ENCODE assay signal across 15 cellular contexts in the genomic region with DNA sequence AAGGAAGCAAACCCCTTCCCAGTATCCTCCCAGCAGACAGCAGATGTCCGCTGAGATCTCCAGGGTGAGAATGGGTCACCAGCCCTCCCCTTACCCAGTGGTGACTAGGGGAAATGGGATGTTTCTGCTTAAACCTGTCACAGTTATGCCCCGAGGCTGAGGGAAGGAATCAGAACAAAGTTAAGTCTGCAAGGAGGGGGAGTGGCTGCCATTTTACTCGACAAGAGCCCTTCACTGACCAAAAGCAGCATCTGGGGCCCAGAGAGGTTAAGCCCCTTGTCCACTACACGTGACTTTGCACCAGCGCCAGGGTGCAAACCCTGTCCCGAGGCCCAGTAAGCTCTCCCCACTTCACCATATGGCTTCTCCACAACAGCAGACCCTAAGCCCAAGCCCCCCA. TPM values are rescaled to one million over a fixed set of nuclear protein-coding genes. Genes with fewer than 3 reads are reported as not detected.
DNase-seq lines count a peak whose midpoint lies in the region; ATAC-seq and TF ChIP-seq lines count a peak whose summit lies in the region.
"Had no signal": no experiment of that assay in that cellular context is flagged by ENCODE, and none has a peak within 500 bp of the region (broad histone marks: within the 10 kb centered on the region; RNA-seq: fewer than 3 reads in every experiment).

No MANE protein-coding gene starts in this region.

- H3K36me3 ChIP-seq in gastroesophageal sphincter (no peaks in the 10 kb centered on the region), smooth muscle cell (ENCODE audit: low read depth) (no peaks in the 10 kb centered on the region)
- H3K36me3 ChIP-seq: colonic mucosa had no signal

- peak overlapping the region; percentile 40 to 93 (median 85) for H3K27ac ChIP-seq in gastroesophageal sphincter
- no peak overlapping the region for H3K27ac ChIP-seq in smooth muscle cell (ENCODE audit: low read depth)
- H3K27ac ChIP-seq: colonic mucosa had no signal

- H3K27me3 ChIP-seq in gastroesophageal sphincter = no peaks in the 10 kb centered on the region
- H3K27me3 ChIP-seq in smooth muscle cell (ENCODE audit: low read depth) = no peaks in the 10 kb centered on the region
- H3K27me3 ChIP-seq: colonic mucosa had no signal

- H3K79me2 ChIP-seq in smooth muscle cell (ENCODE audit: low read depth) = no peaks in the 10 kb centered on the region

- no peaks in the 10 kb centered on the region for H3F3A ChIP-seq in smooth muscle cell (ENCODE audit: low read depth)

- ATAC-seq in gastroesophageal sphincter (no peak), GM19455 (IDR thresholded peaks at IDR 0.05; ENCODE audit: unreplicated experiment) (no peak), GM21390 (IDR thresholded peaks at IDR 0.05; ENCODE audit: unreplicated experiment) (no peak)
- ATAC-seq: left lobe of liver had no signal

- no peak for TF ChIP-seq POLR2A in gastroesophageal sphincter (IDR thresholded peaks at IDR 0.05)

- H3K4me3 ChIP-seq in gastroesophageal sphincter (no peak overlapping the region), smooth muscle cell (no peak overlapping the region)
- H3K4me3 ChIP-seq: colonic mucosa had no signal

- WGBS in gastroesophageal sphincter (ENCODE audit: low coverage in 1 of 2), 2 donors = 60 to 61% methylated on average over 1 to 4 of the region's 6 CpGs
- 46% methylated on average over 6 of the region's 6 CpGs for WGBS in smooth muscle cell (ENCODE audit: low lambda C conversion rate)

- H3K4me2 ChIP-seq in smooth muscle cell = peak overlapping the region; percentile 38

- DNase-seq in EL (peak; percentile 66), NCI-H69 (lab: John Stamatoyannopoulos, UW) (peak; percentile 46), smooth muscle cell (lab: John Stamatoyannopoulos, UW; ENCODE audit: unreplicated experiment) (no peak), COLO829 (ENCODE audit: low spot score) (no peak)
- DNase-seq in activated CD4-positive, alpha-beta T cell treated with anti-CD3 and anti-CD28 coated beads for 4 hours = no peak
- DNase-seq: activated naive CD4-positive, alpha-beta T cell treated with anti-CD3 and anti-CD28 coated beads, Interleukin-2, amount 50 U/mL, for 16 hours; activated T-cell treated with anti-CD3 and anti-CD28 coated beads, Interleukin-2, amount 50 U/mL, for 1 hour; colonic mucosa; Kasumi-1; NCI-H2171; stimulated activated CD4-positive, alpha-beta T cell treated with anti-CD3 and anti-CD28 coated beads, Interleukin-4, amount 100 ng/mL, for 1 hour had no signal

- H2AFZ ChIP-seq in smooth muscle cell (ENCODE audit: low read depth) = no peak overlapping the region

- H3K9me3 ChIP-seq in gastroesophageal sphincter = no peaks in the 10 kb centered on the region
- H3K9me3 ChIP-seq in smooth muscle cell (replicated peaks; ENCODE audit: low read depth) = no peaks in the 10 kb centered on the region
- H3K9me3 ChIP-seq: colonic mucosa had no signal

- H3K9ac ChIP-seq in smooth muscle cell (ENCODE audit: low read depth) = no peak overlapping the region

- TF ChIP-seq CTCF in gastroesophageal sphincter (IDR thresholded peaks at IDR 0.05) (no peak), smooth muscle cell (IDR thresholded peaks at IDR 0.05; ENCODE audit: borderline replicate concordance, insufficient read depth, poor library complexity, severe bottlenecking) (no peak)

- no peak for TF ChIP-seq EP300 in gastroesophageal sphincter (IDR thresholded peaks at IDR 0.05)

- H3K4me1 ChIP-seq in gastroesophageal sphincter (peaks cover 0 to 38% (median 21%) of the 10 kb centered on the region in 3 donors), smooth muscle cell (ENCODE audit: low read depth) (peaks cover 13% of the 10 kb centered on the region)
- H3K4me1 ChIP-seq: colonic mucosa had no signal

- H4K20me1 ChIP-seq in smooth muscle cell (ENCODE audit: low read depth) = no peaks in the 10 kb centered on the region

RNA-seq across cellular contexts. Expression of a gene that starts 4.6 kb away (rescaled TPM):
- total RNA-seq in gastroesophageal sphincter = 10 to 100 TPM; 16.1 to 24.1 (median 20.8) TPM
- 0.76 and 0.90 TPM in 2 replicates for total RNA-seq in smooth muscle cell
- 1.4 and 2.8 TPM in 2 replicates for polyA plus RNA-seq in smooth muscle cell

RNA-seq across cellular contexts. Expression of a gene that starts 55.7 kb away (rescaled TPM):
- 100 to 1,000 TPM; 124 to 149 (median 136) TPM for total RNA-seq in gastroesophageal sphincter
- total RNA-seq in smooth muscle cell = 95.0 and 105 TPM in 2 replicates
- 37.9 and 51.5 TPM in 2 replicates for polyA plus RNA-seq in smooth muscle cell

Comparison
In these comparisons a context has a peak if more than half of its experiments do, and no peak if none do; other contexts are left out.
1. DNase-seq: peak in EL (single experiment) and NCI-H69 (single experiment); none in smooth muscle cell (single experiment), COLO829 (single experiment) and activated CD4-positive, alpha-beta T cell treated with anti-CD3 and anti-CD28 coated beads for 4 hours (0 of 2).